In the genomic region with DNA sequence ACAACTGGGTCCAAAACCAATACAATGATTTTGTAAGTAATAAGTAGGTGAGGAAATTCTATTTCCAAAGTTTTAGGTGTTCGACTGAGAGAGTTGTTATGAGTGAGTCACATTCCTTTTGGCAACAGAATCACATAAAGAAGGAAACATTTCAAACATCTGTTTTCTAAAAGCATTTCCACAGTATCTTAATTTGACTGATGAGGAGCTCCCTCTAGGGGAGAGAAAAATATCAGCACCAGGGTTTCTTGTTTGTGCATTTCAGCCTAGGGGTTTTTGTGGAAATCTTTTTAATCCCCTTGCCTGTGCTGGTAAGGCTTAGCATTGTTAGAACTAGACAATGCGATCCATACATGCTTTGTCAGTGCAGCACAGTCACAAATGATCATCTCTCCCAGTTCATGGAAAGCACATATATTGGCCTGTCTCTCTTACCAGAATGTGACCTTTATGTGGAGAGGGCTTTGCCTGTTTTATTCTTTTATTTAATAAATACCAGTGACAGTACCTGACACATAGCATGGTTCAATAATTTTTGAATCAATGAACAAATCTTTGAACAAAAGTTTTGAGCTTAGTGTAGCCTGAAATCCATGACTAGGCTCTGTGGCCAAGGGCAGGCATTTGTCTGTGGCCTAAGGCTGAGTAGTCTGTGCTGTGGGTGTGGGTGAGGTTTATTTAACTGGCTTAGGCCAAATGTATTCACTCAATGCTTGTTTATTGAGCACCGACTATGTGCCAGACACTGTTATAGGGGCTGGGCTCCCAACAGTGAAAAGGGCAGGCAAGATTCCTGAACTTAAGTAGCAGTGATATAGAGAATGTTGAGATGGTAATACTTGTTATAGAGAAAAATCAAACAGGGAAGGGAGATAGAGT, we compare ENCODE assay signal across 8 cellular contexts. TPM values are rescaled to one million over a fixed set of nuclear protein-coding genes. Genes with fewer than 3 reads are reported as not detected.
DNase-seq lines count a peak whose midpoint lies in the region; TF ChIP-seq lines count a peak whose summit lies in the region.

No MANE protein-coding gene starts in this region.

- peak; percentile 94 for TF ChIP-seq CTCF in VCaP (conservative IDR thresholded peaks at IDR 0.05)

- DNase-seq in ACHN (peak; percentile 45), ELR (ENCODE audit: low read depth) (peak; percentile 75), NCI-H1105 treated with DMSO at 0.1 percent for 48 hours (lab: John Stamatoyannopoulos, UW) (peak; percentile 45), globus pallidus (ENCODE audit: low spot score) (peak; percentile 24), pulmonary artery endothelial cell (ENCODE audit: low read depth, low spot score) (peak; percentile 46), T-helper 9 cell (no peak)
- DNase-seq in activated CD8-positive, alpha-beta memory T cell treated with anti-CD3 and anti-CD28 coated beads, Interleukin-2, amount 50 U/mL, for 4 hours: no peak

- in situ Hi-C loops in ACHN (cut with HindIII; ENCODE audit: low pct_ligation_motif_present, low pct_unique_long_range_greater_than_20kb, low sequenced_read_pairs): no loop called here

- H3K27ac ChIP-seq in VCaP: no peak overlapping the region

RNA-seq across cellular contexts. Expression of a gene that starts 21.1 kb away (rescaled TPM):
- total RNA-seq in pulmonary artery endothelial cell: not detected in 2 replicates

Comparison
In these comparisons a context has a peak if more than half of its experiments do, and no peak if none do; other contexts are left out.
1. DNase-seq: peak in ACHN (single experiment), ELR (single experiment), NCI-H1105 treated with DMSO at 0.1 percent for 48 hours (single experiment), globus pallidus (single experiment) and pulmonary artery endothelial cell (single experiment); none in activated CD8-positive, alpha-beta memory T cell treated with anti-CD3 and anti-CD28 coated beads, Interleukin-2, amount 50 U/mL, for 4 hours (single experiment) and T-helper 9 cell (single experiment).